Comparison of ENCODE assay signal across 8 cellular contexts in genomic region chr13:102799544-102800144, GRCh38. TPM values are rescaled to one million over a fixed set of nuclear protein-coding genes. Genes with fewer than 3 reads are reported as not detected.
DNase-seq lines count a peak whose midpoint lies in the region; ATAC-seq and TF ChIP-seq lines count a peak whose summit lies in the region.

No MANE protein-coding gene starts in this region.

- H3K27ac Mint-ChIP-seq in CD8-positive, alpha-beta memory T cell, result peak overlapping the region; percentile 29 to 95 (median 78)
- H3K27ac Mint-ChIP-seq in activated CD4-positive, alpha-beta memory T cell treated with anti-CD3 and anti-CD28 coated beads, Interleukin-2, amount 10 ng/mL, durations not matched to agents 7 days and 5 days, result peak overlapping the region; percentile 74
- H3K27ac Mint-ChIP-seq in naive B cell, result peak overlapping the region in 2 of 6 donors; percentile 21 to 70

- WGBS in esophagus muscularis mucosa, result 0% methylated on average over 29 of the region's 52 CpGs

- intact Hi-C loops in esophagus muscularis mucosa (cut with DNase I), result loop anchor here (2.0 to 5.0 kb wide), 2 partner anchors 25 to 43 kb away; no protein-coding TSS in a partner anchor

- TF ChIP-seq POLR2A in esophagus muscularis mucosa (IDR thresholded peaks at IDR 0.05; ENCODE audit: low read depth), result no peak

- TF ChIP-seq EP300 in esophagus muscularis mucosa (IDR thresholded peaks at IDR 0.05), result no peak

- peak overlapping the region; percentile 90 to 98 (median 96) for H3K4me3 Mint-ChIP-seq in CD8-positive, alpha-beta memory T cell
- peak overlapping the region; percentile 90 for H3K4me3 Mint-ChIP-seq in activated CD4-positive, alpha-beta memory T cell treated with anti-CD3 and anti-CD28 coated beads, Interleukin-2, amount 10 ng/mL, durations not matched to agents 7 days and 5 days
- peak overlapping the region; percentile 85 to 94 (median 90) for H3K4me3 Mint-ChIP-seq in naive B cell

- H3K4me1 ChIP-seq in CD8-positive, alpha-beta memory T cell (ENCODE audit: insufficient read depth, low read length), result peaks cover 6% of the 10 kb centered on the region
- peaks cover 26 to 66% (median 37%) of the 10 kb centered on the region in 4 donors for H3K4me1 ChIP-seq in esophagus muscularis mucosa

- DNase-seq in CD8-positive, alpha-beta memory T cell, result peak in 2 of 5 donors; percentile 1 to 16
- no peak for DNase-seq in activated CD4-positive, alpha-beta memory T cell treated with anti-CD3 and anti-CD28 coated beads, Interleukin-2, amount 10 ng/mL, durations not matched to agents 7 days and 5 days
- DNase-seq in esophagus muscularis mucosa (ENCODE audit: extremely low spot score) (no peak), naive B cell (no peak), NCI-H2107 treated with DMSO at 0.1 percent for 48 hours (lab: John Stamatoyannopoulos, UW; ENCODE audit: unreplicated experiment) (no peak), glomerular visceral epithelial cell (ENCODE audit: extremely low spot score) (no peak)

- H3K27me3 Mint-ChIP-seq in CD8-positive, alpha-beta memory T cell, result peaks cover 0 to 4% of the 10 kb centered on the region in 2 donors
- H3K27me3 Mint-ChIP-seq in activated CD4-positive, alpha-beta memory T cell treated with anti-CD3 and anti-CD28 coated beads, Interleukin-2, amount 10 ng/mL, durations not matched to agents 7 days and 5 days, result no peaks in the 10 kb centered on the region
- peaks cover 12 to 28% (median 12%) of the 10 kb centered on the region in 3 donors for H3K27me3 Mint-ChIP-seq in naive B cell

- TF ChIP-seq CTCF in esophagus muscularis mucosa (IDR thresholded peaks at IDR 0.05), result no peak

- POLR2A ChIA-PET in CD8-positive, alpha-beta memory T cell (lab: Charles Lee), result interaction anchor here (1.0 to 2.6 kb wide), 6 partner anchors 11 to 207 kb away, joined by 3 to 17 read pairs (median 7); partner anchors contain the start of genes ERCC5 and TEX30
- POLR2A ChIA-PET in activated CD4-positive, alpha-beta memory T cell treated with anti-CD3 and anti-CD28 coated beads, Interleukin-2, amount 10 ng/mL, durations not matched to agents 7 days and 5 days (lab: Charles Lee), result interaction anchor here (0.9 to 6.9 kb wide), 13 partner anchors 9 to 208 kb away, joined by 3 to 107 read pairs (median 7); partner anchors contain the start of genes ERCC5, TEX30 and TPP2

- H3K9me3 ChIP-seq in CD8-positive, alpha-beta memory T cell (ENCODE audit: low read length), result no peaks in the 10 kb centered on the region
- no peaks in the 10 kb centered on the region for H3K9me3 ChIP-seq in esophagus muscularis mucosa

- peak overlapping the region; percentile 61 for H3K27ac ChIP-seq in CD8-positive, alpha-beta memory T cell (ENCODE audit: low read depth, low read length)
- H3K27ac ChIP-seq in esophagus muscularis mucosa (replicated peaks in 1 of 4), result peak overlapping the region; percentile 83 to 91 (median 85)

- H3K36me3 ChIP-seq in CD8-positive, alpha-beta memory T cell (ENCODE audit: insufficient read depth, low read length), result no peaks in the 10 kb centered on the region
- H3K36me3 ChIP-seq in esophagus muscularis mucosa, result peaks cover 0 to 5% (median 0%) of the 10 kb centered on the region in 4 donors

- ATAC-seq in GM19395 (IDR thresholded peaks at IDR 0.05; ENCODE audit: unreplicated experiment) (peak; percentile 10), HG03439 (IDR thresholded peaks at IDR 0.05; ENCODE audit: unreplicated experiment) (peak; percentile 17), naive B cell (ENCODE audit: low read depth in 2 of 2) (peak in 1 of 2 donors; percentile 2)

- no peaks in the 10 kb centered on the region for H3K9me3 Mint-ChIP-seq in CD8-positive, alpha-beta memory T cell
- no peaks in the 10 kb centered on the region for H3K9me3 Mint-ChIP-seq in activated CD4-positive, alpha-beta memory T cell treated with anti-CD3 and anti-CD28 coated beads, Interleukin-2, amount 10 ng/mL, durations not matched to agents 7 days and 5 days
- peaks cover 0 to 1% (median 0%) of the 10 kb centered on the region in 7 donors for H3K9me3 Mint-ChIP-seq in naive B cell

- peaks cover 0 to 11% (median 3%) of the 10 kb centered on the region in 3 donors for H3K36me3 Mint-ChIP-seq in CD8-positive, alpha-beta memory T cell
- H3K36me3 Mint-ChIP-seq in activated CD4-positive, alpha-beta memory T cell treated with anti-CD3 and anti-CD28 coated beads, Interleukin-2, amount 10 ng/mL, durations not matched to agents 7 days and 5 days (ENCODE audit: low read depth), result peaks cover 20% of the 10 kb centered on the region
- H3K36me3 Mint-ChIP-seq in naive B cell, result no peaks in the 10 kb centered on the region

- CTCF ChIA-PET in CD8-positive, alpha-beta memory T cell (lab: Charles Lee), result interaction anchor here (0.6 to 4.2 kb wide), 30 partner anchors 11 to 228 kb away, joined by 3 to 28 read pairs (median 3); partner anchors contain the start of genes ERCC5, TEX30 and TPP2
- CTCF ChIA-PET in activated CD4-positive, alpha-beta memory T cell treated with anti-CD3 and anti-CD28 coated beads, Interleukin-2, amount 10 ng/mL, durations not matched to agents 7 days and 5 days (lab: Charles Lee), result interaction anchor here (0.6 to 4.5 kb wide), 23 partner anchors 10 to 218 kb away, joined by 3 to 37 read pairs (median 4); partner anchors contain the start of genes ERCC5, TEX30 and TPP2

- H3K27me3 ChIP-seq in CD8-positive, alpha-beta memory T cell (ENCODE audit: insufficient read depth, low read length, poor library complexity, severe bottlenecking), result no peaks in the 10 kb centered on the region
- no peaks in the 10 kb centered on the region for H3K27me3 ChIP-seq in esophagus muscularis mucosa

- peak overlapping the region; percentile 67 for H3K4me3 ChIP-seq in CD8-positive, alpha-beta memory T cell (ENCODE audit: low read length)
- peak overlapping the region; percentile 76 to 90 (median 86) for H3K4me3 ChIP-seq in esophagus muscularis mucosa

- peaks cover 28 to 45% (median 45%) of the 10 kb centered on the region in 3 donors for H3K4me1 Mint-ChIP-seq in CD8-positive, alpha-beta memory T cell
- H3K4me1 Mint-ChIP-seq in activated CD4-positive, alpha-beta memory T cell treated with anti-CD3 and anti-CD28 coated beads, Interleukin-2, amount 10 ng/mL, durations not matched to agents 7 days and 5 days, result peaks cover 44% of the 10 kb centered on the region
- peaks cover 4 to 17% (median 8%) of the 10 kb centered on the region in 3 donors for H3K4me1 Mint-ChIP-seq in naive B cell

RNA-seq across cellular contexts. Expression of gene BIVM, which starts 0.7 kb away (rescaled TPM):
- 10 to 100 TPM; 14.6 to 16.0 TPM for total RNA-seq in CD8-positive, alpha-beta memory T cell
- 14.2 TPM for polyA plus RNA-seq in CD8-positive, alpha-beta memory T cell
- total RNA-seq in activated CD4-positive, alpha-beta memory T cell treated with anti-CD3 and anti-CD28 coated beads, Interleukin-2, amount 10 ng/mL, durations not matched to agents 7 days and 5 days, result 10 to 100 TPM; 28.8 to 32.1 TPM
- 10 to 100 TPM; 16.2 to 19.5 (median 16.7) TPM for total RNA-seq in esophagus muscularis mucosa
- 1 to 10 TPM; 2.2 to 7.5 (median 3.4) TPM for polyA plus RNA-seq in naive B cell (ENCODE audit: low read depth in 6 of 6)

RNA-seq across cellular contexts. Expression of gene POGLUT2, which starts 0.9 kb away (rescaled TPM):
- total RNA-seq in CD8-positive, alpha-beta memory T cell, result 10 to 100 TPM; 13.5 to 15.8 TPM
- polyA plus RNA-seq in CD8-positive, alpha-beta memory T cell, result 2.5 TPM
- 10 to 100 TPM; 10.4 to 10.5 TPM for total RNA-seq in activated CD4-positive, alpha-beta memory T cell treated with anti-CD3 and anti-CD28 coated beads, Interleukin-2, amount 10 ng/mL, durations not matched to agents 7 days and 5 days
- total RNA-seq in esophagus muscularis mucosa, result 1 to 10 TPM; 4.8 to 7.5 (median 6.3) TPM
- not detected for polyA plus RNA-seq in naive B cell (ENCODE audit: low read depth in 6 of 6)

RNA-seq across cellular contexts. Expression of gene TEX30, which starts 26.1 kb away (rescaled TPM):
- total RNA-seq in CD8-positive, alpha-beta memory T cell, result 10 to 100 TPM; 58.5 to 64.3 TPM
- polyA plus RNA-seq in CD8-positive, alpha-beta memory T cell, result 22.0 TPM
- total RNA-seq in activated CD4-positive, alpha-beta memory T cell treated with anti-CD3 and anti-CD28 coated beads, Interleukin-2, amount 10 ng/mL, durations not matched to agents 7 days and 5 days, result 10 to 100 TPM; 35.0 to 36.6 TPM
- 10 to 100 TPM in 1 of 4 donors, 1 to 10 TPM in 3; 5.1 to 12.5 (median 8.0) TPM for total RNA-seq in esophagus muscularis mucosa
- polyA plus RNA-seq in naive B cell (ENCODE audit: low read depth in 6 of 6), result 10 to 100 TPM; 14.6 to 31.8 (median 20.2) TPM

RNA-seq across cellular contexts. Expression of gene ERCC5, which starts 46.2 kb away (rescaled TPM):
- total RNA-seq in CD8-positive, alpha-beta memory T cell, result 10 to 100 TPM; 48.0 to 48.8 TPM
- 60.3 TPM for polyA plus RNA-seq in CD8-positive, alpha-beta memory T cell
- 10 to 100 TPM; 82.3 to 89.9 TPM for total RNA-seq in activated CD4-positive, alpha-beta memory T cell treated with anti-CD3 and anti-CD28 coated beads, Interleukin-2, amount 10 ng/mL, durations not matched to agents 7 days and 5 days
- 10 to 100 TPM; 36.1 to 61.0 (median 44.0) TPM for total RNA-seq in esophagus muscularis mucosa
- polyA plus RNA-seq in naive B cell (ENCODE audit: low read depth in 6 of 6), result 10 to 100 TPM; 14.3 to 37.4 (median 29.6) TPM
